17 cellular contexts compared by ENCODE assay signal in the genomic region with DNA sequence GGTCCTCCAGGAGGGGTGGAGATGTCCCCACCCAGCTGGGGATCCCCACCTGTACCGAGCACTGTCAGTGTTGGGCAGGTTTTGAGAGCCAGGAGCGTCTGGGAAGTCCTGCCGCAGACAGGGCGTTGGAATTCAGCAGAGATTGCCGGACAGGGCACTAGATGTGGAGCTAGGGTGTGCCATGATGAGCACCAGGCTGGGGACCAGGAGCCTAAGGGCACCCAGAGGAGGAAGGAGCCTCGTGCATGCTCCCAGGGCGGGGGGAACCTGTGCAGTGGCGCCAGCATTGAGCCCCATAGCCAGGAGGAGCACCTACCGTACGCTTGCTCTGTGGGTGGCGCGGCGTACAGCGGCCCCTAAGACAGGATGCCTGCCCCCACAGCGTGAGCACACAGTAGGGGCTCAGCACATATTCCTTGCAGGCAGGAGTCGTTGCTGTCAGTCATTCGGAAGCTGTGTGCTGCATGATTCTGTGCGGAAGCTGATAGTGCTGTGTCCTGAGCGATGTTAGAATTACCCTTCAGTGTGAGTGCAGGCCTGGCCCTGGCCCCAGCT.
"Had no signal": no experiment of that assay in that cellular context is flagged by ENCODE, and none has a peak within 500 bp of the region (broad histone marks: within the 10 kb centered on the region; RNA-seq: fewer than 3 reads in every experiment).

No MANE protein-coding gene starts in this region.

- H3K36me3 ChIP-seq: uterus had no signal

- H3K27ac Mint-ChIP-seq: activated T-helper 1 cell treated with anti-CD3 and anti-CD28 coated beads, Interleukin-12 subunit alpha, Interleukin-12 subunit beta, Interleukin-2, Interleukin-4 antibody, amounts not matched to agents 30 ng/mL and 10 ng/mL and 1 ng/mL, durations not matched to agents 14 hours and 24 hours and 36 hours; memory B cell; T-cell had no signal

- H3K4me1 ChIP-seq: esophagus squamous epithelium, uterus had no signal

- H3K27me3 Mint-ChIP-seq: memory B cell; naive thymus-derived CD4-positive, alpha-beta T cell; T-cell had no signal

- DNase-seq: activated CD4-positive, alpha-beta T cell treated with anti-CD3 and anti-CD28 coated beads for 48 hours; activated CD4-positive, CD25-positive, alpha-beta regulatory T cell; activated gamma-delta T cell treated with Interleukin-2 at 50 U/mL for 16 hours; adrenal gland; dermis blood vessel endothelial cell; effector memory CD4-positive, alpha-beta T cell; esophagus squamous epithelium; naive thymus-derived CD4-positive, alpha-beta T cell; stimulated activated CD4-positive, alpha-beta T cell treated with anti-CD3 and anti-CD28 coated beads, Interleukin-12 subunit alpha, Interleukin-12 subunit beta, amount 100 ng/mL, for 4 hours; stimulated activated CD4-positive, alpha-beta T cell treated with anti-CD3 and anti-CD28 coated beads, Interleukin-1b, Interleukin-23, amount 100 ng/mL, for 48 hours; stimulated activated CD8-positive, alpha-beta memory T cell treated with anti-CD3 and anti-CD28 coated beads, Interleukin-4, amount 100 ng/mL, for 48 hours; stimulated activated naive CD4-positive, alpha-beta T cell; T-cell; uterus had no signal

- H3K27ac ChIP-seq: esophagus squamous epithelium, uterus had no signal

- H3K4me3 Mint-ChIP-seq: activated T-helper 1 cell treated with anti-CD3 and anti-CD28 coated beads, Interleukin-12 subunit alpha, Interleukin-12 subunit beta, Interleukin-2, Interleukin-4 antibody, amounts not matched to agents 30 ng/mL and 10 ng/mL and 1 ng/mL, durations not matched to agents 14 hours and 24 hours and 36 hours; memory B cell; naive thymus-derived CD4-positive, alpha-beta T cell; T-cell had no signal

- ATAC-seq: activated naive CD4-positive, alpha-beta T cell treated with anti-CD3 and anti-CD28 coated beads, Interleukin-2, amount 50 U/mL, for 72 hours; naive thymus-derived CD4-positive, alpha-beta T cell had no signal

- H3K9me3 ChIP-seq: adrenal gland, esophagus squamous epithelium, uterus had no signal

- H3K9me3 Mint-ChIP-seq: activated naive CD4-positive, alpha-beta T cell treated with anti-CD3 and anti-CD28 coated beads, Interleukin-2, amount 50 U/mL, for 72 hours; memory B cell; naive thymus-derived CD4-positive, alpha-beta T cell; T-cell had no signal

- H3K27me3 ChIP-seq: adrenal gland, esophagus squamous epithelium, uterus had no signal

- H3K4me3 ChIP-seq: adrenal gland, esophagus squamous epithelium, uterus had no signal

- H3K4me1 Mint-ChIP-seq: T-cell had no signal
